ENCODE assay signal across 7 cellular contexts in genomic region chr16:3401719-3402397, GRCh38. TPM values are rescaled to one million over a fixed set of nuclear protein-coding genes. Genes with fewer than 3 reads are reported as not detected.
DNase-seq lines count a peak whose midpoint lies in the region; ATAC-seq, FAIRE-seq and TF ChIP-seq lines count a peak whose summit lies in the region.

No MANE protein-coding gene starts in this region.

- FAIRE-seq in HepG2 (lab: Jason Lieb, UNC), result no peak

- CTCF ChIA-PET in HepG2 (lab: Yijun Ruan, JAX; ENCODE audit: low intra/inter-chr PET ratio, low total read pairs), result no interaction called here

- no peak for TF ChIP-seq POLR2A in HepG2 (IDR thresholded peaks at IDR 0.05; ENCODE audit: insufficient read depth in 1 of 2, low read depth in 2 of 2, low read length in 2 of 2)

- H3K9ac ChIP-seq in HepG2 (ENCODE audit: insufficient read depth, low read depth, low read length), result peak overlapping the region; percentile 95

- no peak for TF ChIP-seq RAD21 in HepG2 (CRISPR knock-in tag; IDR thresholded peaks at IDR 0.05)

- H3K79me2 ChIP-seq in HepG2 (ENCODE audit: insufficient read depth, low read length), result peaks cover 28% of the 10 kb centered on the region

- H3K4me1 ChIP-seq in HepG2 (ENCODE audit: insufficient read depth, low read length) (peaks cover 29% of the 10 kb centered on the region), tibial artery (peaks cover 0 to 35% (median 24%) of the 10 kb centered on the region in 4 donors)

- 0 out of 3 replicates have a peak, but pooled peaks have one; percentile 10 for ATAC-seq in HepG2
- no peak for ATAC-seq in GM21515 (IDR thresholded peaks at IDR 0.05; ENCODE audit: unreplicated experiment)

- H3K36me3 ChIP-seq in HepG2 (replicated peaks in 1 of 2; ENCODE audit: control insufficient read depth in 1 of 2, insufficient read depth in 2 of 2, low read length in 2 of 2) (peaks cover 3 to 29% of the 10 kb centered on the region in 2 experiments; a peak in 4 of 5 replicates), tibial artery (peaks cover 52 to 56% (median 53%) of the 10 kb centered on the region in 3 donors)

- TF ChIP-seq EP300 in HepG2 (IDR thresholded peaks at IDR 0.05; ENCODE audit: low read depth in 2 of 2, low read length in 2 of 2) (no peak), HepG2 (CRISPR knock-in tag; IDR thresholded peaks at IDR 0.05; ENCODE audit: borderline replicate concordance) (no peak)

- WGBS in HepG2 (ENCODE audit: low lambda C conversion rate), result 7% methylated on average over 15 of the region's 17 CpGs

- no peaks in the 10 kb centered on the region for H4K20me1 ChIP-seq in HepG2 (ENCODE audit: insufficient read depth, low read length)

- TF ChIP-seq CTCF in astrocyte of the cerebellum (IDR thresholded peaks at IDR 0.05; ENCODE audit: low read depth, low read length, missing control alignments) (no peak), HepG2 (CRISPR knock-in tag; IDR thresholded peaks at IDR 0.05) (no peak), tibial artery (IDR thresholded peaks at IDR 0.05) (no peak), GM10266 (IDR thresholded peaks at IDR 0.05; ENCODE audit: control insufficient read depth, insufficient read depth, low read depth, missing control alignments) (no peak)

- H2AFZ ChIP-seq in HepG2 (ENCODE audit: low read length), result no peak overlapping the region

- POLR2A ChIA-PET in HepG2 (lab: Yijun Ruan, JAX), result interaction anchor here (1.3 to 3.4 kb wide), 8 partner anchors 9 to 243 kb away, joined by 3 to 33 read pairs (median 6); partner anchors contain the start of genes NAA60, ZNF263 and ZNF597

- no TSS peak for BruUV-seq in HepG2 (replicated peaks; lab: Mats Ljungman, UMichigan)

- in situ Hi-C loops in astrocyte of the cerebellum (cut with HindIII; ENCODE audit: low sequenced_read_pairs), result loop anchor here (5.0 kb wide), 1 partner anchor 85 kb away; no protein-coding TSS in a partner anchor
- in situ Hi-C loops in HepG2 (cut with HindIII; ENCODE audit: extremely low pct_ligation_motif_present, low pct_unique_long_range_greater_than_20kb), result no loop called here

- intact Hi-C loops in HepG2 (cut with micrococcal nuclease; ENCODE audit: unreplicated experiment), result loop anchor here (1.0 to 10.0 kb wide), 4 partner anchors 40 to 120 kb away; partner anchors contain the start of genes C16orf90, NAA60 and ZNF597
- intact Hi-C loops in tibial artery (cut with DNase I; ENCODE audit: low total_unique reads), result loop anchor here (1.0 kb wide), 1 partner anchor 56 kb away; no protein-coding TSS in a partner anchor

- H3K4me3 ChIP-seq in astrocyte of the cerebellum (ENCODE audit: low read depth, low read length), result peak overlapping the region; percentile 87
- peak overlapping the region; percentile 81 to 94 (median 90) for H3K4me3 ChIP-seq in HepG2 (replicated peaks in 1 of 3; ENCODE audit: insufficient read depth in 1 of 3, low read depth in 2 of 3, low read length in 3 of 3)
- H3K4me3 ChIP-seq in tibial artery, result peak overlapping the region; percentile 90 to 96

- H3K9me3 ChIP-seq in HepG2 (ENCODE audit: low read length), result no peaks in the 10 kb centered on the region
- H3K9me3 ChIP-seq in tibial artery, result peaks cover 0 to 37% (median 25%) of the 10 kb centered on the region in 3 donors

- DNase-seq in ELR (ENCODE audit: low read depth) (peak; percentile 18), KG1 (lab: John Stamatoyannopoulos, UW) (peak; percentile 16), astrocyte of the cerebellum (ENCODE audit: low read depth) (no peak), HepG2 (ENCODE audit: low spot score) (peak; percentile 18), tibial artery (no peak), GM10266 (ENCODE audit: extremely low spot score) (no peak)

- peak overlapping the region; percentile 93 for H3K4me2 ChIP-seq in HepG2 (ENCODE audit: low read depth, low read length)

- H3K27ac ChIP-seq in HepG2 (ENCODE audit: extremely low read length, insufficient read depth, low read length), result peak overlapping the region; percentile 86
- peak overlapping the region; percentile 90 to 92 for H3K27ac ChIP-seq in tibial artery

- H3K27me3 ChIP-seq in HepG2 (ENCODE audit: control insufficient read depth in 1 of 2, insufficient read depth in 2 of 2, low read length in 2 of 2) (no peaks in the 10 kb centered on the region; a peak in 1 of 5 replicates), tibial artery (no peaks in the 10 kb centered on the region)

RNA-seq across cellular contexts. Expression of gene ZNF174, which starts 0.8 kb away (rescaled TPM):
- total RNA-seq in HepG2 (2016; rRNA removed; fragmentation: Illumina TruSeq; extraction: Trizol), result 10.0 and 10.6 TPM in 2 replicates
- 2.3 and 2.9 TPM in 2 replicates for total RNA-seq in HepG2 (2016; cell fraction: cytosol; rRNA removed; fragmentation: Illumina TruSeq; extraction: Trizol; ENCODE audit: low read depth)
- total RNA-seq in HepG2 (2016; cell fraction: insoluble cytoplasmic fraction; rRNA removed; fragmentation: Illumina TruSeq; extraction: Trizol), result 8.6 and 9.8 TPM in 2 replicates
- 5.3 and 6.9 TPM in 2 replicates for total RNA-seq in HepG2 (2016; cell fraction: membrane; rRNA removed; fragmentation: Illumina TruSeq; extraction: Trizol)
- total RNA-seq in HepG2 (2016; cell fraction: nucleus; rRNA removed; fragmentation: Illumina TruSeq; extraction: Trizol), result 7.5 and 7.9 TPM in 2 replicates
- polyA plus RNA-seq in HepG2 (2011; rRNA removed), result 7.6 and 8.3 TPM in 2 replicates
- polyA plus RNA-seq in HepG2 (2011; cell fraction: cytosol; rRNA removed), result 6.7 and 7.2 TPM in 2 replicates
- polyA plus RNA-seq in HepG2 (2011; cell fraction: nucleus; rRNA removed), result 10.2 and 10.4 TPM in 2 replicates
- polyA plus RNA-seq in HepG2 (2012), result 5.3 and 5.5 TPM in 2 replicates
- polyA plus RNA-seq in HepG2 (2016; cell fraction: cytosol; fragmentation: Illumina TruSeq; extraction: Trizol; ENCODE audit: low read depth), result 1.2 and 1.5 TPM in 2 replicates
- 13.0 and 14.1 TPM in 2 replicates for polyA plus RNA-seq in HepG2 (2016; cell fraction: insoluble cytoplasmic fraction; fragmentation: Illumina TruSeq; extraction: Trizol; ENCODE audit: low read depth)
- polyA plus RNA-seq in HepG2 (2016; cell fraction: membrane; fragmentation: Illumina TruSeq; extraction: Trizol; ENCODE audit: low read depth), result 3.8 and 5.6 TPM in 2 replicates
- polyA plus RNA-seq in HepG2 (2016; cell fraction: nucleus; fragmentation: Illumina TruSeq; extraction: Trizol; ENCODE audit: insufficient read depth, low read depth), result 11.0 and 12.3 TPM in 2 replicates
- 8.0 and 11.1 TPM in 2 replicates for polyA minus RNA-seq in HepG2 (2011; rRNA and poly(A)+ RNA removed; ENCODE audit: low replicate concordance)
- polyA minus RNA-seq in HepG2 (2011; cell fraction: cytosol; rRNA and poly(A)+ RNA removed), result 4.4 and 4.9 TPM in 2 replicates
- polyA minus RNA-seq in HepG2 (2011; cell fraction: nucleus; rRNA and poly(A)+ RNA removed), result 12.1 and 13.3 TPM in 2 replicates

RNA-seq across cellular contexts. Expression of gene ZSCAN32, which starts 1.1 kb away (rescaled TPM):
- 10.7 and 11.7 TPM in 2 replicates for total RNA-seq in HepG2 (2016; rRNA removed; fragmentation: Illumina TruSeq; extraction: Trizol)
- total RNA-seq in HepG2 (2016; cell fraction: cytosol; rRNA removed; fragmentation: Illumina TruSeq; extraction: Trizol; ENCODE audit: low read depth), result 2.3 and 3.2 TPM in 2 replicates
- total RNA-seq in HepG2 (2016; cell fraction: insoluble cytoplasmic fraction; rRNA removed; fragmentation: Illumina TruSeq; extraction: Trizol), result 9.4 and 11.1 TPM in 2 replicates
- 5.1 and 5.2 TPM in 2 replicates for total RNA-seq in HepG2 (2016; cell fraction: membrane; rRNA removed; fragmentation: Illumina TruSeq; extraction: Trizol)
- total RNA-seq in HepG2 (2016; cell fraction: nucleus; rRNA removed; fragmentation: Illumina TruSeq; extraction: Trizol), result 9.8 and 14.8 TPM in 2 replicates
- polyA plus RNA-seq in HepG2 (2011; rRNA removed), result 12.7 and 12.8 TPM in 2 replicates
- 7.3 and 9.2 TPM in 2 replicates for polyA plus RNA-seq in HepG2 (2011; cell fraction: cytosol; rRNA removed)
- polyA plus RNA-seq in HepG2 (2011; cell fraction: nucleus; rRNA removed), result 15.9 and 17.9 TPM in 2 replicates
- 6.2 and 6.7 TPM in 2 replicates for polyA plus RNA-seq in HepG2 (2012)
- polyA plus RNA-seq in HepG2 (2016; cell fraction: cytosol; fragmentation: Illumina TruSeq; extraction: Trizol; ENCODE audit: low read depth), result 1.1 and 1.4 TPM in 2 replicates
- polyA plus RNA-seq in HepG2 (2016; cell fraction: insoluble cytoplasmic fraction; fragmentation: Illumina TruSeq; extraction: Trizol; ENCODE audit: low read depth), result 10.6 and 10.7 TPM in 2 replicates
- polyA plus RNA-seq in HepG2 (2016; cell fraction: membrane; fragmentation: Illumina TruSeq; extraction: Trizol; ENCODE audit: low read depth), result 3.4 and 3.7 TPM in 2 replicates
- polyA plus RNA-seq in HepG2 (2016; cell fraction: nucleus; fragmentation: Illumina TruSeq; extraction: Trizol; ENCODE audit: insufficient read depth, low read depth), result 19.5 and 20.4 TPM in 2 replicates
- 6.7 and 9.9 TPM in 2 replicates for polyA minus RNA-seq in HepG2 (2011; rRNA and poly(A)+ RNA removed; ENCODE audit: low replicate concordance)
- polyA minus RNA-seq in HepG2 (2011; cell fraction: cytosol; rRNA and poly(A)+ RNA removed), result 3.4 and 4.0 TPM in 2 replicates
- polyA minus RNA-seq in HepG2 (2011; cell fraction: nucleus; rRNA and poly(A)+ RNA removed), result 7.9 and 12.7 TPM in 2 replicates

RNA-seq across cellular contexts. Expression of gene ZNF597, which starts 41.4 kb away (rescaled TPM):
- total RNA-seq in HepG2 (2016; rRNA removed; fragmentation: Illumina TruSeq; extraction: Trizol), result 2.4 and 3.8 TPM in 2 replicates
- total RNA-seq in HepG2 (2016; cell fraction: cytosol; rRNA removed; fragmentation: Illumina TruSeq; extraction: Trizol; ENCODE audit: low read depth), result 0.40 and 0.53 TPM in 2 replicates
- 2.5 and 3.4 TPM in 2 replicates for total RNA-seq in HepG2 (2016; cell fraction: insoluble cytoplasmic fraction; rRNA removed; fragmentation: Illumina TruSeq; extraction: Trizol)
- total RNA-seq in HepG2 (2016; cell fraction: membrane; rRNA removed; fragmentation: Illumina TruSeq; extraction: Trizol), result 1.6 and 1.7 TPM in 2 replicates
- 3.2 and 3.5 TPM in 2 replicates for total RNA-seq in HepG2 (2016; cell fraction: nucleus; rRNA removed; fragmentation: Illumina TruSeq; extraction: Trizol)
- 1.2 and 1.3 TPM in 2 replicates for polyA plus RNA-seq in HepG2 (2011; rRNA removed)
- polyA plus RNA-seq in HepG2 (2011; cell fraction: cytosol; rRNA removed), result 0.58 and 0.96 TPM in 2 replicates
- 1.4 and 1.8 TPM in 2 replicates for polyA plus RNA-seq in HepG2 (2011; cell fraction: nucleus; rRNA removed)
- 1.4 TPM in 2 replicates for polyA plus RNA-seq in HepG2 (2012)
- polyA plus RNA-seq in HepG2 (2016; cell fraction: cytosol; fragmentation: Illumina TruSeq; extraction: Trizol; ENCODE audit: low read depth), result 0.08 and 0.10 TPM in 2 replicates
- polyA plus RNA-seq in HepG2 (2016; cell fraction: insoluble cytoplasmic fraction; fragmentation: Illumina TruSeq; extraction: Trizol; ENCODE audit: low read depth), result 2.1 and 2.4 TPM in 2 replicates
- polyA plus RNA-seq in HepG2 (2016; cell fraction: membrane; fragmentation: Illumina TruSeq; extraction: Trizol; ENCODE audit: low read depth), result 0.49 and 0.58 TPM in 2 replicates
- 3.1 and 3.4 TPM in 2 replicates for polyA plus RNA-seq in HepG2 (2016; cell fraction: nucleus; fragmentation: Illumina TruSeq; extraction: Trizol; ENCODE audit: insufficient read depth, low read depth)
- polyA minus RNA-seq in HepG2 (2011; rRNA and poly(A)+ RNA removed; ENCODE audit: low replicate concordance), result 1.1 and 1.7 TPM in 2 replicates
- polyA minus RNA-seq in HepG2 (2011; cell fraction: cytosol; rRNA and poly(A)+ RNA removed), result 1.2 and 1.8 TPM in 2 replicates
- 3.9 and 5.2 TPM in 2 replicates for polyA minus RNA-seq in HepG2 (2011; cell fraction: nucleus; rRNA and poly(A)+ RNA removed)

RNA-seq across cellular contexts. Expression of gene NAA60, which starts 41.6 kb away (rescaled TPM):
- total RNA-seq in HepG2 (2016; rRNA removed; fragmentation: Illumina TruSeq; extraction: Trizol), result 14.7 and 16.9 TPM in 2 replicates
- 13.0 and 15.0 TPM in 2 replicates for total RNA-seq in HepG2 (2016; cell fraction: cytosol; rRNA removed; fragmentation: Illumina TruSeq; extraction: Trizol; ENCODE audit: low read depth)
- 13.7 and 14.1 TPM in 2 replicates for total RNA-seq in HepG2 (2016; cell fraction: insoluble cytoplasmic fraction; rRNA removed; fragmentation: Illumina TruSeq; extraction: Trizol)
- total RNA-seq in HepG2 (2016; cell fraction: membrane; rRNA removed; fragmentation: Illumina TruSeq; extraction: Trizol), result 21.1 and 21.2 TPM in 2 replicates
- 17.3 and 20.1 TPM in 2 replicates for total RNA-seq in HepG2 (2016; cell fraction: nucleus; rRNA removed; fragmentation: Illumina TruSeq; extraction: Trizol)
- 29.9 and 32.0 TPM in 2 replicates for polyA plus RNA-seq in HepG2 (2011; rRNA removed)
- 19.5 and 30.9 TPM in 2 replicates for polyA plus RNA-seq in HepG2 (2011; cell fraction: cytosol; rRNA removed)
- polyA plus RNA-seq in HepG2 (2011; cell fraction: nucleus; rRNA removed), result 47.2 and 62.5 TPM in 2 replicates
- polyA plus RNA-seq in HepG2 (2012), result 44.9 and 50.3 TPM in 2 replicates
- 21.5 and 26.6 TPM in 2 replicates for polyA plus RNA-seq in HepG2 (2016; cell fraction: cytosol; fragmentation: Illumina TruSeq; extraction: Trizol; ENCODE audit: low read depth)
- polyA plus RNA-seq in HepG2 (2016; cell fraction: insoluble cytoplasmic fraction; fragmentation: Illumina TruSeq; extraction: Trizol; ENCODE audit: low read depth), result 42.7 and 56.8 TPM in 2 replicates
- polyA plus RNA-seq in HepG2 (2016; cell fraction: membrane; fragmentation: Illumina TruSeq; extraction: Trizol; ENCODE audit: low read depth), result 47.4 and 51.4 TPM in 2 replicates
- 68.2 and 80.3 TPM in 2 replicates for polyA plus RNA-seq in HepG2 (2016; cell fraction: nucleus; fragmentation: Illumina TruSeq; extraction: Trizol; ENCODE audit: insufficient read depth, low read depth)
- polyA minus RNA-seq in HepG2 (2011; rRNA and poly(A)+ RNA removed; ENCODE audit: low replicate concordance), result 16.6 and 30.8 TPM in 2 replicates
- polyA minus RNA-seq in HepG2 (2011; cell fraction: cytosol; rRNA and poly(A)+ RNA removed), result 13.0 and 19.4 TPM in 2 replicates
- 26.0 and 27.7 TPM in 2 replicates for polyA minus RNA-seq in HepG2 (2011; cell fraction: nucleus; rRNA and poly(A)+ RNA removed)

RNA-seq across cellular contexts. Expression of gene OR2C1, which starts 46.2 kb away (rescaled TPM):
- total RNA-seq in HepG2 (2016; rRNA removed; fragmentation: Illumina TruSeq; extraction: Trizol), result not detected in 2 replicates
- not detected in 2 replicates for total RNA-seq in HepG2 (2016; cell fraction: cytosol; rRNA removed; fragmentation: Illumina TruSeq; extraction: Trizol; ENCODE audit: low read depth)
- not detected in 2 replicates for total RNA-seq in HepG2 (2016; cell fraction: insoluble cytoplasmic fraction; rRNA removed; fragmentation: Illumina TruSeq; extraction: Trizol)
- not detected in 2 replicates for total RNA-seq in HepG2 (2016; cell fraction: membrane; rRNA removed; fragmentation: Illumina TruSeq; extraction: Trizol)
- total RNA-seq in HepG2 (2016; cell fraction: nucleus; rRNA removed; fragmentation: Illumina TruSeq; extraction: Trizol), result not detected in 2 replicates
- polyA plus RNA-seq in HepG2 (2011; rRNA removed), result not detected in 2 replicates
- polyA plus RNA-seq in HepG2 (2011; cell fraction: cytosol; rRNA removed), result not detected in 2 replicates
- polyA plus RNA-seq in HepG2 (2011; cell fraction: nucleus; rRNA removed), result not detected in 2 replicates
- not detected in 2 replicates for polyA plus RNA-seq in HepG2 (2012)
- not detected in 2 replicates for polyA plus RNA-seq in HepG2 (2016; cell fraction: cytosol; fragmentation: Illumina TruSeq; extraction: Trizol; ENCODE audit: low read depth)
- not detected in 2 replicates for polyA plus RNA-seq in HepG2 (2016; cell fraction: insoluble cytoplasmic fraction; fragmentation: Illumina TruSeq; extraction: Trizol; ENCODE audit: low read depth)
- not detected in 2 replicates for polyA plus RNA-seq in HepG2 (2016; cell fraction: membrane; fragmentation: Illumina TruSeq; extraction: Trizol; ENCODE audit: low read depth)
- not detected in 2 replicates for polyA plus RNA-seq in HepG2 (2016; cell fraction: nucleus; fragmentation: Illumina TruSeq; extraction: Trizol; ENCODE audit: insufficient read depth, low read depth)
- polyA minus RNA-seq in HepG2 (2011; rRNA and poly(A)+ RNA removed; ENCODE audit: low replicate concordance), result 0.09 TPM in 1 of 2 replicates, not detected in the other
- not detected in 2 replicates for polyA minus RNA-seq in HepG2 (2011; cell fraction: cytosol; rRNA and poly(A)+ RNA removed)
- polyA minus RNA-seq in HepG2 (2011; cell fraction: nucleus; rRNA and poly(A)+ RNA removed), result not detected in 2 replicates

Comparison
In these comparisons a context has a peak if more than half of its experiments do, and no peak if none do; other contexts are left out.
1. DNase-seq: peak in ELR (single experiment), KG1 (single experiment) and HepG2 (single experiment); none in astrocyte of the cerebellum (single experiment), tibial artery (0 of 2) and GM10266 (single experiment).
2. Peak in every context shown above with its lines, with median percentiles within 50 percentile points of each other: H3K4me3 ChIP-seq.